In the genomic region with DNA sequence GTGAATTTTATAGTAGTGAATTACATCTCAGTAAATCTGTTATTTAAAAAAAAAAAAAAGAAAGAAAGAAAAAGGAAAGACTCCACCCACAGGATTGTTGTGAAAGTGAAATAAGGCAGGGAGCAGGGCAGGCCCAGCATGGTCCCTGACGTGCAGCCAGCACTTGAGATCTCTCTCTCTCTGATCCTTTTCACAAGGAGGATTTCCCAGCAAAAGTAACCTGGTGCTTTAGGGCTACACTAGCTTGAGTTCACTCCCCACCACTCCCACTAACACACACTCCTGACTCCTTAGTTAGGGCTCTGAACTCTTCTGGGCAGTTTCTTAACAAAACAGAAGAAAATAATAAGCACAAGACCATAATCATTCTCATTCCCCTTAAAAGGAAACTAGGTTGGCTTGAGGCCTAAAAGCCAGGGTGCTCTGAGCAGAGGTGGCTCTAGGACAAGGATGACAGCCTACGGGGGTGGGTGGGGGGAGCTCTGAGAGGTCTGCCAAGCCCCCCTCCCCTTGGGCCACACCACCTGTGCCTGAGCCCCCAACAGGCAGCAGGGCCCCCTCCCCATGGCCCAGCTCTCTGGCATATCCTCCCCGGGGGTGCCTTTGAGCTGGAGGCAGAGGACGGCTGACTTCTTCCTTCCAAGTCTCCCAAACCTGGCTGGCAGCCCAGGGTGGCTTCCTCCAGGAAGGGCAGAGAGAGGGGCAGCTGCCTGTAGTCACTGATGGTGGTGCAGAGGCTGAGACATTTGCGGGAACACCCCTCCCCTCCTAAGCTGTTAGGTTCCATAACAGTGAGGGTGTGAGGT, we compare ENCODE assay signal across 2 cellular contexts.
TF ChIP-seq lines count a peak whose summit lies in the region.

No MANE protein-coding gene starts in this region.

TF ChIP-seq in GM12878, 131 proteins besides CTCF, POLR2A, EP300 and RAD21:
- TF ChIP-seq ZNF384 (IDR thresholded peaks at IDR 0.05; ENCODE audit: borderline replicate concordance, low read depth, low read length): 0 out of 2 replicates have a peak, but pooled peaks have one; percentile 11
- TF ChIP-seq PAX8 (IDR thresholded peaks at IDR 0.05): no peak

TF ChIP-seq in HepG2, 621 proteins besides CTCF, POLR2A, EP300 and RAD21:
- TF ChIP-seq KDM2A (CRISPR knock-in tag; IDR thresholded peaks at IDR 0.05; ENCODE audit: borderline replicate concordance, low read depth): no peak
- no peak for TF ChIP-seq KLF15 (CRISPR knock-in tag; IDR thresholded peaks at IDR 0.05; ENCODE audit: borderline replicate concordance)
- no peak for TF ChIP-seq TRIM22 (IDR thresholded peaks at IDR 0.05)
- TF ChIP-seq SMAD3 (CRISPR knock-in tag; IDR thresholded peaks at IDR 0.05): no peak
- no peak for TF ChIP-seq SRSF9 (IDR thresholded peaks at IDR 0.05; ENCODE audit: borderline replicate concordance, insufficient read depth, low read depth, low read length, poor library complexity, severe bottlenecking)
- no peak for TF ChIP-seq RBM22 (optimal IDR thresholded peaks at IDR 0.05; ENCODE audit: low read length)
- TF ChIP-seq ZNF713 (CRISPR knock-in tag; IDR thresholded peaks at IDR 0.05): no peak
- no peak for TF ChIP-seq GMEB2 (CRISPR knock-in tag; IDR thresholded peaks at IDR 0.05; ENCODE audit: low read depth)
- TF ChIP-seq ZBTB40 (IDR thresholded peaks at IDR 0.05): no peak
- TF ChIP-seq ZBTB40 (CRISPR knock-in tag; IDR thresholded peaks at IDR 0.05): no peak
- no peak for TF ChIP-seq ZNF850 (CRISPR knock-in tag; conservative IDR thresholded peaks at IDR 0.05)
- TF ChIP-seq SMARCE1 (IDR thresholded peaks at IDR 0.05; ENCODE audit: borderline replicate concordance): no peak
- no peak for TF ChIP-seq XBP1 (CRISPR knock-in tag; IDR thresholded peaks at IDR 0.05)
- no peak for TF ChIP-seq ZFP82 (CRISPR knock-in tag; IDR thresholded peaks at IDR 0.05; ENCODE audit: borderline replicate concordance)
- TF ChIP-seq, protein P1, sequence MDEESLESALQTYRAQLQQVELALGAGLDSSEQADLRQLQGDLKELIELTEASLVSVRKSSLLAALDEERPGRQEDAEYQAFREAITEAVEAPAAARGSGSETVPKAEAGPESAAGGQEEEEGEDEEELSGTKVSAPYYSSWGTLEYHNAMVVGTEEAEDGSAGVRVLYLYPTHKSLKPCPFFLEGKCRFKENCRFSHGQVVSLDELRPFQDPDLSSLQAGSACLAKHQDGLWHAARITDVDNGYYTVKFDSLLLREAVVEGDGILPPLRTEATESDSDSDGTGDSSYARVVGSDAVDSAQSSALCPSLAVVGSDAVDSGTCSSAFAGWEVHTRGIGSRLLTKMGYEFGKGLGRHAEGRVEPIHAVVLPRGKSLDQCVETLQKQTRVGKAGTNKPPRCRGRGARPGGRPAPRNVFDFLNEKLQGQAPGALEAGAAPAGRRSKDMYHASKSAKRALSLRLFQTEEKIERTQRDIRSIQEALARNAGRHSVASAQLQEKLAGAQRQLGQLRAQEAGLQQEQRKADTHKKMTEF (CRISPR knock-in tag; IDR thresholded peaks at IDR 0.05): no peak
- TF ChIP-seq, protein P2, sequence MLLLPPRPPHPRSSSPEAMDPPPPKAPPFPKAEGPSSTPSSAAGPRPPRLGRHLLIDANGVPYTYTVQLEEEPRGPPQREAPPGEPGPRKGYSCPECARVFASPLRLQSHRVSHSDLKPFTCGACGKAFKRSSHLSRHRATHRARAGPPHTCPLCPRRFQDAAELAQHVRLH (CRISPR knock-in tag; IDR thresholded peaks at IDR 0.05; ENCODE audit: borderline replicate concordance, low read depth): no peak
- TF ChIP-seq ZNF354B (CRISPR knock-in tag; IDR thresholded peaks at IDR 0.05): no peak
- no peak for TF ChIP-seq ZNF747 (CRISPR knock-in tag; IDR thresholded peaks at IDR 0.05; ENCODE audit: borderline replicate concordance)
- TF ChIP-seq, protein P3, sequence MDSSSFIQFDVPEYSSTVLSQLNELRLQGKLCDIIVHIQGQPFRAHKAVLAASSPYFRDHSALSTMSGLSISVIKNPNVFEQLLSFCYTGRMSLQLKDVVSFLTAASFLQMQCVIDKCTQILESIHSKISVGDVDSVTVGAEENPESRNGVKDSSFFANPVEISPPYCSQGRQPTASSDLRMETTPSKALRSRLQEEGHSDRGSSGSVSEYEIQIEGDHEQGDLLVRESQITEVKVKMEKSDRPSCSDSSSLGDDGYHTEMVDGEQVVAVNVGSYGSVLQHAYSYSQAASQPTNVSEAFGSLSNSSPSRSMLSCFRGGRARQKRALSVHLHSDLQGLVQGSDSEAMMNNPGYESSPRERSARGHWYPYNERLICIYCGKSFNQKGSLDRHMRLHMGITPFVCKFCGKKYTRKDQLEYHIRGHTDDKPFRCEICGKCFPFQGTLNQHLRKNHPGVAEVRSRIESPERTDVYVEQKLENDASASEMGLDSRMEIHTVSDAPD (CRISPR knock-in tag; IDR thresholded peaks at IDR 0.05): no peak
- no peak for TF ChIP-seq ZNF33B (CRISPR knock-in tag; IDR thresholded peaks at IDR 0.05)
- no peak for TF ChIP-seq JARID2 (CRISPR knock-in tag; IDR thresholded peaks at IDR 0.05; ENCODE audit: insufficient replicate concordance)
